In genomic region chr6:167056370-167056769, GRCh38 we compare ENCODE assay signal across 9 cellular contexts. TPM values are rescaled to one million over a fixed set of nuclear protein-coding genes. Genes with fewer than 3 reads are reported as not detected.
A peak's percentile ranks its signal among the peaks of the same experiment; 100 is the strongest.
DNase-seq lines count a peak whose midpoint lies in the region; ATAC-seq and TF ChIP-seq lines count a peak whose summit lies in the region.
"Had no signal": no experiment of that assay in that cellular context is flagged by ENCODE, and none has a peak within 500 bp of the region (broad histone marks: within the 10 kb centered on the region; RNA-seq: fewer than 3 reads in every experiment).

No MANE protein-coding gene starts in this region.

- TF ChIP-seq CTCF in retinal pigment epithelial cell (conservative IDR thresholded peaks at IDR 0.05; ENCODE audit: low read depth, low read length) (no peak), mesothelial cell of epicardium (IDR thresholded peaks at IDR 0.05; ENCODE audit: unreplicated experiment) (no peak)

- H3K36me3 ChIP-seq in GM23248 (ENCODE audit: low read depth) = no peaks in the 10 kb centered on the region
- H3K36me3 ChIP-seq: thoracic aorta had no signal

- H3K9me3 Mint-ChIP-seq in activated T-cell treated with anti-CD3 and anti-CD28 coated beads, Interleukin-2, amount 50 U/mL, for 24 hours = no peaks in the 10 kb centered on the region
- H3K9me3 Mint-ChIP-seq in mesothelial cell of epicardium = peaks cover 13% of the 10 kb centered on the region

- H3K9me3 ChIP-seq in T-helper 17 cell (ENCODE audit: control insufficient read depth, low read length, poor library complexity, severe bottlenecking) (no peaks in the 10 kb centered on the region), GM23248 (ENCODE audit: low read depth) (no peaks in the 10 kb centered on the region)
- H3K9me3 ChIP-seq: thoracic aorta had no signal

- DNase-seq in activated T-cell treated with anti-CD3 and anti-CD28 coated beads, Interleukin-2, amount 50 U/mL, for 24 hours = no peak
- no peak for DNase-seq in activated T-cell treated with anti-CD3 and anti-CD28 coated beads for 4 hours
- no peak for DNase-seq in T-helper 17 cell
- DNase-seq in retinal pigment epithelial cell (ENCODE audit: low read depth) = peak; percentile 47
- no peak for DNase-seq in NCI-H82 (lab: John Stamatoyannopoulos, UW)
- no peak for DNase-seq in GM23248
- DNase-seq in mesothelial cell of epicardium (ENCODE audit: low spot score in 2 of 2, unreplicated experiment in 2 of 2) = no peak

- no peaks in the 10 kb centered on the region for H3K79me2 ChIP-seq in GM23248 (ENCODE audit: insufficient read depth)

- in situ Hi-C loops in GM23248 (cut with MboI) = no loop called here

- H3K36me3 Mint-ChIP-seq in activated T-cell treated with anti-CD3 and anti-CD28 coated beads, Interleukin-2, amount 50 U/mL, for 24 hours (ENCODE audit: low read depth) = no peaks in the 10 kb centered on the region
- H3K36me3 Mint-ChIP-seq in T-helper 17 cell (ENCODE audit: low read depth) = peaks cover 4% of the 10 kb centered on the region
- H3K36me3 Mint-ChIP-seq in mesothelial cell of epicardium = peaks cover 1% of the 10 kb centered on the region

- no peak overlapping the region for H3K4me2 ChIP-seq in GM23248 (ENCODE audit: unreplicated experiment)

- H3K9ac ChIP-seq in GM23248 = no peak overlapping the region

- H3K9me2 ChIP-seq in GM23248 (ENCODE audit: insufficient read depth) = no peaks in the 10 kb centered on the region

- H3K4me3 ChIP-seq in retinal pigment epithelial cell (ENCODE audit: low read length) (no peak overlapping the region), GM23248 (no peak overlapping the region)
- H3K4me3 ChIP-seq: thoracic aorta had no signal

- H3K4me1 ChIP-seq in GM23248 (ENCODE audit: insufficient read depth) = no peaks in the 10 kb centered on the region

- H3K4me3 Mint-ChIP-seq in activated T-cell treated with anti-CD3 and anti-CD28 coated beads, Interleukin-2, amount 50 U/mL, for 24 hours = no peak overlapping the region
- H3K4me3 Mint-ChIP-seq in T-helper 17 cell (peak overlapping the region; percentile 70), mesothelial cell of epicardium (no peak overlapping the region)

- WGBS in GM23248 (ENCODE audit: low coverage in 1 of 2, low lambda C conversion rate in 2 of 2, missing lambda C conversion rate in 2 of 2), 2 experiments = 69 to 77% methylated on average over 1 of the region's 1 CpG

- H3K4me1 Mint-ChIP-seq in activated T-cell treated with anti-CD3 and anti-CD28 coated beads, Interleukin-2, amount 50 U/mL, for 24 hours (ENCODE audit: low read depth) = peaks cover 30% of the 10 kb centered on the region
- peaks cover 39% of the 10 kb centered on the region for H3K4me1 Mint-ChIP-seq in T-helper 17 cell
- peaks cover 3% of the 10 kb centered on the region for H3K4me1 Mint-ChIP-seq in mesothelial cell of epicardium

- no peaks in the 10 kb centered on the region for H4K20me1 ChIP-seq in GM23248 (ENCODE audit: insufficient read depth)

- no peaks in the 10 kb centered on the region for H3F3A ChIP-seq in GM23248 (ENCODE audit: insufficient read depth)

- peak overlapping the region; percentile 73 for H3K27ac Mint-ChIP-seq in activated T-cell treated with anti-CD3 and anti-CD28 coated beads, Interleukin-2, amount 50 U/mL, for 24 hours
- H3K27ac Mint-ChIP-seq in T-helper 17 cell = peak overlapping the region; percentile 100
- no peak overlapping the region for H3K27ac Mint-ChIP-seq in mesothelial cell of epicardium

- H3K27me3 Mint-ChIP-seq in activated T-cell treated with anti-CD3 and anti-CD28 coated beads, Interleukin-2, amount 50 U/mL, for 24 hours = peaks cover 12% of the 10 kb centered on the region
- H3K27me3 Mint-ChIP-seq in T-helper 17 cell (no peaks in the 10 kb centered on the region), mesothelial cell of epicardium (ENCODE audit: low read depth) (no peaks in the 10 kb centered on the region)

- ATAC-seq in HG03025 (IDR thresholded peaks at IDR 0.05; ENCODE audit: low FRiP score, unreplicated experiment) (peak; percentile 92), T-helper 17 cell (peak; percentile 85)

- H3K27me3 ChIP-seq in GM23248 (replicated peaks; ENCODE audit: insufficient read depth) = no peaks in the 10 kb centered on the region

- no peak overlapping the region for H2AFZ ChIP-seq in GM23248

- no peak overlapping the region for H3K27ac ChIP-seq in GM23248
- H3K27ac ChIP-seq: thoracic aorta had no signal

RNA-seq across cellular contexts. Expression of gene CEP43, which starts 57.2 kb away (rescaled TPM):
- total RNA-seq in T-helper 17 cell (10 to 100 TPM; 19.8 to 24.0 TPM), mesothelial cell of epicardium (24.9 to 27.9 TPM (median 27.5 TPM) in 3 replicates)
- 16.4 and 26.1 TPM in 2 replicates for total RNA-seq in GM23248 (2014; rRNA removed; shearing (Covaris generic))
- polyA plus RNA-seq in GM23248 (2016; fragmentation: Nextera tagmentation; extraction: Ambion mirVana) = 20.5 and 25.2 TPM in 2 replicates
